In genomic region chr9:134750450-134751155, GRCh38 we compare ENCODE assay signal across 31 cellular contexts.
"Had no signal": no experiment of that assay in that cellular context is flagged by ENCODE, and none has a peak within 500 bp of the region (broad histone marks: within the 10 kb centered on the region; RNA-seq: fewer than 3 reads in every experiment).

No MANE protein-coding gene starts in this region.

- H3K4me3 Mint-ChIP-seq: activated CD4-positive, alpha-beta T cell treated with anti-CD3 and anti-CD28 coated beads for 36 hours; activated CD8-positive, alpha-beta memory T cell treated with anti-CD3 and anti-CD28 coated beads, Interleukin-2, amount 10 ng/mL, durations not matched to agents 7 days and 5 days; activated CD8-positive, alpha-beta T cell treated with anti-CD3 and anti-CD28 coated beads, Interleukin-2, amount 10 ng/mL, durations not matched to agents 7 days and 5 days; central memory CD8-positive, alpha-beta T cell; immature natural killer cell; naive thymus-derived CD8-positive, alpha-beta T cell; stimulated activated effector memory CD8-positive, alpha-beta T cell treated with anti-CD3 and anti-CD28 coated beads, Interleukin-12 subunit alpha, Interleukin-12 subunit beta, amount 100 ng/mL, for 72 hours; stimulated activated naive CD8-positive, alpha-beta T cell treated with anti-CD3 and anti-CD28 coated beads, Interleukin-15, amount 100 ng/mL, for 72 hours; T-helper 2 cell treated with Interferon-gamma antibody and Interleukin-4, amounts not matched to agents 5 μg/mL and 100 μg/mL, for 36 hours had no signal

- ATAC-seq: activated CD4-positive, alpha-beta T cell treated with anti-CD3 and anti-CD28 coated beads for 36 hours; activated CD8-positive, alpha-beta memory T cell treated with anti-CD3 and anti-CD28 coated beads, Interleukin-2, amount 10 ng/mL, durations not matched to agents 7 days and 5 days; activated CD8-positive, alpha-beta T cell treated with anti-CD3 and anti-CD28 coated beads, Interleukin-2, amount 10 ng/mL, durations not matched to agents 7 days and 5 days; activated naive CD4-positive, alpha-beta T cell treated with anti-CD3 and anti-CD28 coated beads, Interleukin-2, amount 50 U/mL, for 72 hours; foreskin keratinocyte; left colon; naive thymus-derived CD8-positive, alpha-beta T cell; stimulated activated effector memory CD8-positive, alpha-beta T cell treated with anti-CD3 and anti-CD28 coated beads, Interleukin-12 subunit alpha, Interleukin-12 subunit beta, amount 100 ng/mL, for 72 hours; stimulated activated naive CD8-positive, alpha-beta T cell treated with anti-CD3 and anti-CD28 coated beads, Interleukin-15, amount 100 ng/mL, for 72 hours had no signal

- H3K4me3 ChIP-seq: esophagus muscularis mucosa, heart left ventricle, ovary, upper lobe of left lung, vagina had no signal

- H3K36me3 Mint-ChIP-seq: activated CD8-positive, alpha-beta memory T cell treated with anti-CD3 and anti-CD28 coated beads, Interleukin-2, amount 10 ng/mL, durations not matched to agents 7 days and 5 days; activated naive CD4-positive, alpha-beta T cell treated with anti-CD3 and anti-CD28 coated beads, Interleukin-2, amount 50 U/mL, for 72 hours; immature natural killer cell; naive thymus-derived CD8-positive, alpha-beta T cell; stimulated activated effector memory CD8-positive, alpha-beta T cell treated with anti-CD3 and anti-CD28 coated beads, Interleukin-12 subunit alpha, Interleukin-12 subunit beta, amount 100 ng/mL, for 72 hours had no signal

- H3K9me3 Mint-ChIP-seq: central memory CD8-positive, alpha-beta T cell; immature natural killer cell; naive thymus-derived CD8-positive, alpha-beta T cell had no signal

- H3K4me1 Mint-ChIP-seq: activated CD4-positive, alpha-beta T cell treated with anti-CD3 and anti-CD28 coated beads for 36 hours; activated CD8-positive, alpha-beta memory T cell treated with anti-CD3 and anti-CD28 coated beads, Interleukin-2, amount 10 ng/mL, durations not matched to agents 7 days and 5 days; central memory CD8-positive, alpha-beta T cell; immature natural killer cell; naive thymus-derived CD8-positive, alpha-beta T cell; stimulated activated effector memory CD8-positive, alpha-beta T cell treated with anti-CD3 and anti-CD28 coated beads, Interleukin-12 subunit alpha, Interleukin-12 subunit beta, amount 100 ng/mL, for 72 hours; stimulated activated naive CD8-positive, alpha-beta T cell treated with anti-CD3 and anti-CD28 coated beads, Interleukin-15, amount 100 ng/mL, for 72 hours had no signal

- H3K4me1 ChIP-seq: foreskin keratinocyte, heart left ventricle, upper lobe of left lung, vagina had no signal

- H3K36me3 ChIP-seq: ovary had no signal

- H3K27me3 ChIP-seq: esophagus muscularis mucosa, foreskin keratinocyte, heart left ventricle, ovary, upper lobe of left lung, vagina had no signal

- H3K27ac ChIP-seq: esophagus muscularis mucosa, foreskin keratinocyte, heart left ventricle, ovary, upper lobe of left lung, vagina had no signal

- DNase-seq: activated CD4-positive, alpha-beta T cell treated with anti-CD3 and anti-CD28 coated beads for 36 hours; activated CD4-positive, CD25-positive, alpha-beta regulatory T cell; activated CD8-positive, alpha-beta memory T cell treated with anti-CD3 and anti-CD28 coated beads, Interleukin-2, amount 10 ng/mL, durations not matched to agents 7 days and 5 days; activated CD8-positive, alpha-beta T cell treated with anti-CD3 and anti-CD28 coated beads, Interleukin-2, amount 10 ng/mL, durations not matched to agents 7 days and 5 days; activated naive CD4-positive, alpha-beta T cell; activated T-cell treated with anti-CD3 and anti-CD28 coated beads, Interleukin-2, amount 50 U/mL, for 48 hours; dermis blood vessel endothelial cell; effector CD4-positive, alpha-beta T cell; foreskin keratinocyte; heart left ventricle; hypothalamus; immature natural killer cell; kidney; left colon; mammary epithelial cell; midbrain; ovary; stimulated activated CD4-positive, alpha-beta T cell treated with anti-CD3 and anti-CD28 coated beads, Interleukin-12 subunit alpha, Interleukin-12 subunit beta, amount 100 ng/mL, for 4 hours; stimulated activated CD4-positive, alpha-beta T cell treated with anti-CD3 and anti-CD28 coated beads, Interleukin-4, amount 100 ng/mL, for 1 hour; stimulated activated naive CD8-positive, alpha-beta T cell treated with anti-CD3 and anti-CD28 coated beads, Interleukin-15, amount 100 ng/mL, for 72 hours; substantia nigra; T-helper 1 cell had no signal

- H3K27ac Mint-ChIP-seq: activated CD4-positive, alpha-beta T cell treated with anti-CD3 and anti-CD28 coated beads for 36 hours; activated CD8-positive, alpha-beta memory T cell treated with anti-CD3 and anti-CD28 coated beads, Interleukin-2, amount 10 ng/mL, durations not matched to agents 7 days and 5 days; activated CD8-positive, alpha-beta T cell treated with anti-CD3 and anti-CD28 coated beads, Interleukin-2, amount 10 ng/mL, durations not matched to agents 7 days and 5 days; immature natural killer cell; naive thymus-derived CD8-positive, alpha-beta T cell; progenitor cell of endocrine pancreas; stimulated activated effector memory CD8-positive, alpha-beta T cell treated with anti-CD3 and anti-CD28 coated beads, Interleukin-12 subunit alpha, Interleukin-12 subunit beta, amount 100 ng/mL, for 72 hours; stimulated activated naive CD8-positive, alpha-beta T cell treated with anti-CD3 and anti-CD28 coated beads, Interleukin-15, amount 100 ng/mL, for 72 hours; T-helper 2 cell treated with Interferon-gamma antibody and Interleukin-4, amounts not matched to agents 5 μg/mL and 100 μg/mL, for 36 hours had no signal

- H3K27me3 Mint-ChIP-seq: activated CD4-positive, alpha-beta T cell treated with anti-CD3 and anti-CD28 coated beads for 36 hours; activated CD8-positive, alpha-beta memory T cell treated with anti-CD3 and anti-CD28 coated beads, Interleukin-2, amount 10 ng/mL, durations not matched to agents 7 days and 5 days; naive thymus-derived CD8-positive, alpha-beta T cell; progenitor cell of endocrine pancreas; stimulated activated naive CD8-positive, alpha-beta T cell treated with anti-CD3 and anti-CD28 coated beads, Interleukin-15, amount 100 ng/mL, for 72 hours had no signal

- H3K9me3 ChIP-seq: esophagus muscularis mucosa, heart left ventricle, ovary, upper lobe of left lung, vagina had no signal
